Comparison of ENCODE assay signal across 2 cellular contexts in genomic region chr17:75530837-75531723, GRCh38.
TF ChIP-seq lines count a peak whose summit lies in the region.

No MANE protein-coding gene starts in this region.

TF ChIP-seq in SK-N-SH treated with all-trans-retinoic acid at 6 μM for 48 hours, 23 proteins besides CTCF, POLR2A, EP300 and RAD21:
- TF ChIP-seq CSRNP3 (CRISPR knock-in tag; IDR thresholded peaks at IDR 0.05) (no peak), ZFP3 (CRISPR knock-in tag; IDR thresholded peaks at IDR 0.05) (no peak), CSDC2 (CRISPR knock-in tag; IDR thresholded peaks at IDR 0.05) (no peak), ESRRG (CRISPR knock-in tag; IDR thresholded peaks at IDR 0.05) (no peak), PATZ1 (CRISPR knock-in tag; IDR thresholded peaks at IDR 0.05; ENCODE audit: borderline replicate concordance) (no peak), TCF4 (CRISPR knock-in tag; IDR thresholded peaks at IDR 0.05; ENCODE audit: borderline replicate concordance) (no peak), ARNTL (CRISPR knock-in tag; IDR thresholded peaks at IDR 0.05; ENCODE audit: borderline replicate concordance, low read depth) (no peak), OSR1 (CRISPR knock-in tag; IDR thresholded peaks at IDR 0.05) (no peak), POU6F1 (CRISPR knock-in tag; IDR thresholded peaks at IDR 0.05; ENCODE audit: borderline replicate concordance, low read depth) (no peak)

TF ChIP-seq in SK-N-SH, 30 proteins besides CTCF, POLR2A, EP300 and RAD21 (continued from another document):
- TF ChIP-seq IRF3 (IDR thresholded peaks at IDR 0.05; ENCODE audit: low read depth, low read length), result no peak
- no peak for TF ChIP-seq CHD2 (IDR thresholded peaks at IDR 0.05; ENCODE audit: low read length, partially characterized antibody)
- no peak for TF ChIP-seq MAX (IDR thresholded peaks at IDR 0.05; ENCODE audit: low read depth)
- no peak for TF ChIP-seq FOXJ3 (CRISPR knock-in tag; IDR thresholded peaks at IDR 0.05)
- no peak for TF ChIP-seq GABPA (IDR thresholded peaks at IDR 0.05; ENCODE audit: low read depth)
